ENCODE assay signal across 26 cellular contexts in genomic region chr14:31921741-31922140, GRCh38.
"Had no signal": no experiment of that assay in that cellular context is flagged by ENCODE, and none has a peak within 500 bp of the region (broad histone marks: within the 10 kb centered on the region; RNA-seq: fewer than 3 reads in every experiment).

No MANE protein-coding gene starts in this region.

- H3K9me3 ChIP-seq: colonic mucosa, esophagus squamous epithelium, left ventricle myocardium inferior, psoas muscle, tibial nerve had no signal

- H3K4me1 Mint-ChIP-seq: activated B cell treated with CpG ODN at 0.5 μM for 24 hours; activated CD4-positive, alpha-beta T cell treated with anti-CD3 and anti-CD28 coated beads for 36 hours; activated CD8-positive, alpha-beta memory T cell treated with anti-CD3 and anti-CD28 coated beads, Interleukin-2, amount 10 ng/mL, durations not matched to agents 7 days and 5 days; natural killer cell had no signal

- H3K27me3 Mint-ChIP-seq: activated B cell treated with CpG ODN at 0.5 μM for 24 hours; activated CD4-positive, alpha-beta T cell treated with anti-CD3 and anti-CD28 coated beads for 36 hours had no signal

- H3K36me3 Mint-ChIP-seq: activated CD8-positive, alpha-beta memory T cell treated with anti-CD3 and anti-CD28 coated beads, Interleukin-2, amount 10 ng/mL, durations not matched to agents 7 days and 5 days; activated naive CD4-positive, alpha-beta T cell treated with anti-CD3 and anti-CD28 coated beads, Interleukin-2, amount 50 U/mL, for 72 hours; natural killer cell; neural progenitor cell had no signal

- H3K4me1 ChIP-seq: colonic mucosa had no signal

- H3K27ac Mint-ChIP-seq: activated B cell treated with CpG ODN at 0.5 μM for 24 hours; activated CD4-positive, alpha-beta T cell treated with anti-CD3 and anti-CD28 coated beads for 36 hours; activated CD8-positive, alpha-beta memory T cell treated with anti-CD3 and anti-CD28 coated beads, Interleukin-2, amount 10 ng/mL, durations not matched to agents 7 days and 5 days; activated CD8-positive, alpha-beta T cell treated with anti-CD3 and anti-CD28 coated beads, Interleukin-2, amount 10 ng/mL, durations not matched to agents 7 days and 5 days; activated naive CD4-positive, alpha-beta T cell treated with anti-CD3 and anti-CD28 coated beads, Interleukin-2, amount 50 U/mL, for 72 hours; activated T-helper 2 cell treated with anti-CD3 and anti-CD28 coated beads, Interferon-gamma antibody, Interleukin-2, Interleukin-4, amounts not matched to agents 10 μg/mL and 5 μg/mL and 100 μg/mL, durations not matched to agents 14 hours and 24 hours and 36 hours; natural killer cell; neural progenitor cell had no signal

- DNase-seq: activated B cell treated with CpG ODN at 0.5 μM for 24 hours; activated CD4-positive, alpha-beta T cell treated with anti-CD3 and anti-CD28 coated beads for 36 hours; activated CD8-positive, alpha-beta memory T cell treated with anti-CD3 and anti-CD28 coated beads, Interleukin-2, amount 10 ng/mL, durations not matched to agents 7 days and 5 days; activated CD8-positive, alpha-beta T cell treated with anti-CD3 and anti-CD28 coated beads, Interleukin-2, amount 10 ng/mL, durations not matched to agents 7 days and 5 days; activated T-cell treated with anti-CD3 and anti-CD28 coated beads, Interleukin-2, amount 50 U/mL, for 48 hours; cerebellar nuclear complex; colonic mucosa; effector CD8-positive, alpha-beta T cell; esophagus squamous epithelium; left ventricle myocardium inferior; mesendoderm; natural killer cell; occipital lobe; psoas muscle; stimulated activated CD4-positive, alpha-beta T cell treated with anti-CD3 and anti-CD28 coated beads, Interleukin-15, amount 100 ng/mL, for 24 hours; stimulated activated CD4-positive, alpha-beta T cell treated with anti-CD3 and anti-CD28 coated beads, Interleukin-2, amount 100 ng/mL, for 24 hours; stimulated activated naive CD4-positive, alpha-beta T cell; T1000 had no signal

- ATAC-seq: activated CD4-positive, alpha-beta T cell treated with anti-CD3 and anti-CD28 coated beads for 36 hours; activated CD8-positive, alpha-beta memory T cell treated with anti-CD3 and anti-CD28 coated beads, Interleukin-2, amount 10 ng/mL, durations not matched to agents 7 days and 5 days; activated CD8-positive, alpha-beta T cell treated with anti-CD3 and anti-CD28 coated beads, Interleukin-2, amount 10 ng/mL, durations not matched to agents 7 days and 5 days; activated naive CD4-positive, alpha-beta T cell treated with anti-CD3 and anti-CD28 coated beads, Interleukin-2, amount 50 U/mL, for 72 hours; natural killer cell; psoas muscle had no signal

- H3K27me3 ChIP-seq: cardiac muscle cell, colonic mucosa, esophagus squamous epithelium, neural progenitor cell, tibial nerve had no signal

- H3K4me3 Mint-ChIP-seq: activated B cell treated with CpG ODN at 0.5 μM for 24 hours; activated CD4-positive, alpha-beta T cell treated with anti-CD3 and anti-CD28 coated beads for 36 hours; activated CD8-positive, alpha-beta memory T cell treated with anti-CD3 and anti-CD28 coated beads, Interleukin-2, amount 10 ng/mL, durations not matched to agents 7 days and 5 days; activated CD8-positive, alpha-beta T cell treated with anti-CD3 and anti-CD28 coated beads, Interleukin-2, amount 10 ng/mL, durations not matched to agents 7 days and 5 days; natural killer cell; neural progenitor cell had no signal

- H3K27ac ChIP-seq: cardiac muscle cell, colonic mucosa, epithelial cell of prostate, esophagus squamous epithelium, left ventricle myocardium inferior, neural progenitor cell, parathyroid adenoma, psoas muscle, tibial nerve had no signal

- H3K9me3 Mint-ChIP-seq: activated B cell treated with CpG ODN at 0.5 μM for 24 hours; activated naive CD4-positive, alpha-beta T cell treated with anti-CD3 and anti-CD28 coated beads, Interleukin-2, amount 50 U/mL, for 72 hours; activated T-helper 2 cell treated with anti-CD3 and anti-CD28 coated beads, Interferon-gamma antibody, Interleukin-2, Interleukin-4, amounts not matched to agents 10 μg/mL and 5 μg/mL and 100 μg/mL, durations not matched to agents 14 hours and 24 hours and 36 hours; natural killer cell; neural progenitor cell had no signal

- H3K4me3 ChIP-seq: cardiac muscle cell, colonic mucosa, esophagus squamous epithelium, left ventricle myocardium inferior, lung, neural progenitor cell, psoas muscle, tibial nerve had no signal
